Comparison of ENCODE assay signal across 2 cellular contexts in the genomic region with DNA sequence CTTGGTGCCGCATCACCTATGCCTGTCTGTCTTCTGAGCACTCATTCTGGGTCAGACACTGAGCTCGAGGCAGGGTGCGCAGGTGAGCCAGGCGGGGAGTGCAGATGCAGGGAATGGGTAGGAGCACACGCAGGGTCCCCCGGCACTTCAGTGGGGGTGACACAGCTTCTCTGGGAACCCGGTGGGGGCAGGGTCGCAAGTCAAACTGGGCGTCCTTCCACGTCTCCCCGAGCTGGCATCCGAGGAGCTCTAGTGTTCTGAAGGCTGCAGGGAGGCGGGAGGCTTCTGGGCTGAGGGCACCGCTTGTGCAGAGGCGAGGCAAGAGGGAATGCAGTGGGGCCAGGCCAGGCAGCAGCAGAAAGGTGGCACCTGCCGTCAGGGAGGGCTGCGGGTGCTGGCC.
TF ChIP-seq lines count a peak whose summit lies in the region.

No MANE protein-coding gene starts in this region.

TF ChIP-seq in A549, 52 proteins besides CTCF, POLR2A, EP300 and RAD21:
- TF ChIP-seq POLR2AphosphoS2 (conservative IDR thresholded peaks at IDR 0.05; ENCODE audit: low read length) (no peak), HDAC2 (IDR thresholded peaks at IDR 0.05) (no peak), BHLHE40 (IDR thresholded peaks at IDR 0.05; ENCODE audit: low read depth, low read length) (no peak), ZSCAN20 (CRISPR knock-in tag; IDR thresholded peaks at IDR 0.05) (no peak), RFX5 (IDR thresholded peaks at IDR 0.05) (no peak), MYC (IDR thresholded peaks at IDR 0.05; ENCODE audit: borderline replicate concordance, low read length) (no peak), PHF8 (IDR thresholded peaks at IDR 0.05; ENCODE audit: borderline replicate concordance, low read depth) (no peak), CHD4 (IDR thresholded peaks at IDR 0.05; ENCODE audit: borderline replicate concordance) (no peak), HOXB13 (CRISPR knock-in tag; IDR thresholded peaks at IDR 0.05; ENCODE audit: low read depth) (no peak), FOSB (CRISPR knock-in tag; IDR thresholded peaks at IDR 0.05) (no peak)
- TF ChIP-seq, protein P1, sequence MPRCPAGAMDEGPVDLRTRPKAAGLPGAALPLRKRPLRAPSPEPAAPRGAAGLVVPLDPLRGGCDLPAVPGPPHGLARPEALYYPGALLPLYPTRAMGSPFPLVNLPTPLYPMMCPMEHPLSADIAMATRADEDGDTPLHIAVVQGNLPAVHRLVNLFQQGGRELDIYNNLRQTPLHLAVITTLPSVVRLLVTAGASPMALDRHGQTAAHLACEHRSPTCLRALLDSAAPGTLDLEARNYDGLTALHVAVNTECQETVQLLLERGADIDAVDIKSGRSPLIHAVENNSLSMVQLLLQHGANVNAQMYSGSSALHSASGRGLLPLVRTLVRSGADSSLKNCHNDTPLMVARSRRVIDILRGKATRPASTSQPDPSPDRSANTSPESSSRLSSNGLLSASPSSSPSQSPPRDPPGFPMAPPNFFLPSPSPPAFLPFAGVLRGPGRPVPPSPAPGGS (IDR thresholded peaks at IDR 0.05), result no peak
- TF ChIP-seq, protein P2, sequence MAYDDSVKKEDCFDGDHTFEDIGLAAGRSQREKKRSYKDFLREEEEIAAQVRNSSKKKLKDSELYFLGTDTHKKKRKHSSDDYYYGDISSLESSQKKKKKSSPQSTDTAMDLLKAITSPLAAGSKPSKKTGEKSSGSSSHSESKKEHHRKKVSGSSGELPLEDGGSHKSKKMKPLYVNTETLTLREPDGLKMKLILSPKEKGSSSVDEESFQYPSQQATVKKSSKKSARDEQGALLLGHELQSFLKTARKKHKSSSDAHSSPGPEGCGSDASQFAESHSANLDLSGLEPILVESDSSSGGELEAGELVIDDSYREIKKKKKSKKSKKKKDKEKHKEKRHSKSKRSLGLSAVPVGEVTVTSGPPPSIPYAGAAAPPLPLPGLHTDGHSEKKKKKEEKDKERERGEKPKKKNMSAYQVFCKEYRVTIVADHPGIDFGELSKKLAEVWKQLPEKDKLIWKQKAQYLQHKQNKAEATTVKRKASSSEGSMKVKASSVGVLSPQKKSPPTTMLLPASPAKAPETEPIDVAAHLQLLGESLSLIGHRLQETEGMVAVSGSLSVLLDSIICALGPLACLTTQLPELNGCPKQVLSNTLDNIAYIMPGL (CRISPR knock-in tag; IDR thresholded peaks at IDR 0.05; ENCODE audit: borderline replicate concordance), result no peak
- TF ChIP-seq, protein P3, sequence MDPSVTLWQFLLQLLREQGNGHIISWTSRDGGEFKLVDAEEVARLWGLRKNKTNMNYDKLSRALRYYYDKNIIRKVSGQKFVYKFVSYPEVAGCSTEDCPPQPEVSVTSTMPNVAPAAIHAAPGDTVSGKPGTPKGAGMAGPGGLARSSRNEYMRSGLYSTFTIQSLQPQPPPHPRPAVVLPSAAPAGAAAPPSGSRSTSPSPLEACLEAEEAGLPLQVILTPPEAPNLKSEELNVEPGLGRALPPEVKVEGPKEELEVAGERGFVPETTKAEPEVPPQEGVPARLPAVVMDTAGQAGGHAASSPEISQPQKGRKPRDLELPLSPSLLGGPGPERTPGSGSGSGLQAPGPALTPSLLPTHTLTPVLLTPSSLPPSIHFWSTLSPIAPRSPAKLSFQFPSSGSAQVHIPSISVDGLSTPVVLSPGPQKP (IDR thresholded peaks at IDR 0.05; ENCODE audit: low read depth, low read length), result no peak
TF ChIP-seq in A549: peak in this region for 0.

TF ChIP-seq in IMR-90, 13 proteins besides CTCF, POLR2A, EP300 and RAD21:
- TF ChIP-seq CHD1 (IDR thresholded peaks at IDR 0.05; ENCODE audit: low read depth, low read length) (no peak), FOS (IDR thresholded peaks at IDR 0.05; ENCODE audit: low read depth, low read length) (no peak), MAZ (IDR thresholded peaks at IDR 0.05; ENCODE audit: borderline replicate concordance, low read depth, low read length) (no peak), RCOR1 (IDR thresholded peaks at IDR 0.05; ENCODE audit: insufficient replicate concordance, low read length) (no peak), RFX5 (IDR thresholded peaks at IDR 0.05; ENCODE audit: low read depth, low read length) (no peak), MXI1 (IDR thresholded peaks at IDR 0.05; ENCODE audit: borderline replicate concordance, low read depth, low read length) (no peak), SMC3 (IDR thresholded peaks at IDR 0.05; ENCODE audit: low read depth, low read length) (no peak), MAFK (IDR thresholded peaks at IDR 0.05; ENCODE audit: low read depth, low read length) (no peak), CEBPB (IDR thresholded peaks at IDR 0.05; ENCODE audit: low read depth, low read length) (no peak), NFE2L2 (IDR thresholded peaks at IDR 0.05; ENCODE audit: low read depth, low read length) (no peak), BHLHE40 (IDR thresholded peaks at IDR 0.05; ENCODE audit: low read depth, low read length) (no peak)
- TF ChIP-seq, protein P3 (IDR thresholded peaks at IDR 0.05; ENCODE audit: borderline replicate concordance, low read depth, low read length), result no peak
- TF ChIP-seq, protein P4, sequence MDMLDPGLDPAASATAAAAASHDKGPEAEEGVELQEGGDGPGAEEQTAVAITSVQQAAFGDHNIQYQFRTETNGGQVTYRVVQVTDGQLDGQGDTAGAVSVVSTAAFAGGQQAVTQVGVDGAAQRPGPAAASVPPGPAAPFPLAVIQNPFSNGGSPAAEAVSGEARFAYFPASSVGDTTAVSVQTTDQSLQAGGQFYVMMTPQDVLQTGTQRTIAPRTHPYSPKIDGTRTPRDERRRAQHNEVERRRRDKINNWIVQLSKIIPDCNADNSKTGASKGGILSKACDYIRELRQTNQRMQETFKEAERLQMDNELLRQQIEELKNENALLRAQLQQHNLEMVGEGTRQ (IDR thresholded peaks at IDR 0.05; ENCODE audit: low read depth, low read length), result no peak
TF ChIP-seq in IMR-90: peak in this region for 0.
